Comparison of ENCODE assay signal across 8 cellular contexts in genomic region chr1:228108055-228108690, GRCh38. TPM values are rescaled to one million over a fixed set of nuclear protein-coding genes. Genes with fewer than 3 reads are reported as not detected.
DNase-seq lines count a peak whose midpoint lies in the region; ATAC-seq, FAIRE-seq and TF ChIP-seq lines count a peak whose summit lies in the region.

No MANE protein-coding gene starts in this region.

- H3K36me3 ChIP-seq in GM23248 (ENCODE audit: low read depth) (no peaks in the 10 kb centered on the region), SJSA1 (peaks cover 21% of the 10 kb centered on the region)

- H4K20me1 ChIP-seq in GM23248 (ENCODE audit: insufficient read depth) = no peaks in the 10 kb centered on the region

- H2AFZ ChIP-seq in GM23248 = no peak overlapping the region

- no peak for TF ChIP-seq CTCF in fibroblast of pulmonary artery (IDR thresholded peaks at IDR 0.05; ENCODE audit: low read length, missing control alignments)

- in situ Hi-C loops in GM23248 (cut with MboI) = no loop called here

- no peak for DNase-seq in GM23248
- no peak for DNase-seq in SJSA1 (ENCODE audit: low read depth in 1 of 2, low spot score in 2 of 2)
- no peak for DNase-seq in fibroblast of pulmonary artery (ENCODE audit: low read depth)
- no peak for DNase-seq in skeletal muscle cell (ENCODE audit: low read depth)
- no peak for DNase-seq in C1 segment of cervical spinal cord (lab: John Stamatoyannopoulos, UW)
- no peak for DNase-seq in HTR-8/SVneo (ENCODE audit: insufficient read length, low spot score)

- H3K9me3 ChIP-seq in GM23248 (ENCODE audit: low read depth) (no peaks in the 10 kb centered on the region), SJSA1 (replicated peaks) (no peaks in the 10 kb centered on the region)

- H3K4me3 ChIP-seq in GM23248 (peak overlapping the region; percentile 87), SJSA1 (peak overlapping the region; percentile 72), fibroblast of pulmonary artery (replicated peaks; ENCODE audit: low read depth, low read length) (peak overlapping the region; percentile 95), skeletal muscle cell (ENCODE audit: low read depth, low read length) (peak overlapping the region; percentile 97)

- H3F3A ChIP-seq in GM23248 (ENCODE audit: insufficient read depth) = no peaks in the 10 kb centered on the region

- H3K27ac ChIP-seq in GM23248 (peak overlapping the region; percentile 22), SJSA1 (no peak overlapping the region)

- H3K79me2 ChIP-seq in GM23248 (ENCODE audit: insufficient read depth) = peaks cover 28% of the 10 kb centered on the region

- H3K9ac ChIP-seq in GM23248 = peak overlapping the region; percentile 93

- WGBS in GM23248 (ENCODE audit: low coverage in 1 of 2, low lambda C conversion rate in 2 of 2, missing lambda C conversion rate in 2 of 2), 2 experiments = 84% methylated on average over 11 of the region's 11 CpGs

- H3K9me2 ChIP-seq in GM23248 (ENCODE audit: insufficient read depth) = no peaks in the 10 kb centered on the region

- FAIRE-seq in HTR-8/SVneo (lab: Jason Lieb, UNC) = no peak

- H3K4me1 ChIP-seq in GM23248 (ENCODE audit: insufficient read depth) (peaks cover 13% of the 10 kb centered on the region), SJSA1 (replicated peaks) (peaks cover 20% of the 10 kb centered on the region)

- peak overlapping the region; percentile 90 for H3K4me2 ChIP-seq in GM23248 (ENCODE audit: unreplicated experiment)

- no peaks in the 10 kb centered on the region for H3K27me3 ChIP-seq in GM23248 (replicated peaks; ENCODE audit: insufficient read depth)
- H3K27me3 ChIP-seq in SJSA1 (replicated peaks) = no peaks in the 10 kb centered on the region

- no peak for ATAC-seq in GM18858 (IDR thresholded peaks at IDR 0.05; ENCODE audit: unreplicated experiment)
- no peak for ATAC-seq in HG02938 (IDR thresholded peaks at IDR 0.05; ENCODE audit: unreplicated experiment)

RNA-seq across cellular contexts. Expression of gene MRPL55, which starts 0.9 kb away (rescaled TPM):
- 57.5 and 84.4 TPM in 2 replicates for total RNA-seq in GM23248 (2014; rRNA removed; shearing (Covaris generic))
- 94.4 and 95.1 TPM in 2 replicates for polyA plus RNA-seq in GM23248 (2016; fragmentation: Nextera tagmentation; extraction: Ambion mirVana)
- 93.4 and 101 TPM in 2 replicates for total RNA-seq in SJSA1 (2014; rRNA removed; shearing (Covaris generic))

RNA-seq across cellular contexts. Expression of gene C1orf35, which starts 5.0 kb away (rescaled TPM):
- total RNA-seq in GM23248 (2014; rRNA removed; shearing (Covaris generic)) = 11.6 and 15.6 TPM in 2 replicates
- polyA plus RNA-seq in GM23248 (2016; fragmentation: Nextera tagmentation; extraction: Ambion mirVana) = 19.9 and 23.4 TPM in 2 replicates
- total RNA-seq in SJSA1 (2014; rRNA removed; shearing (Covaris generic)) = 18.7 and 49.2 TPM in 2 replicates

RNA-seq across cellular contexts. Expression of gene ARF1, which starts 25.7 kb away (rescaled TPM):
- total RNA-seq in GM23248 (2014; rRNA removed; shearing (Covaris generic)) = 259 and 292 TPM in 2 replicates
- 656 and 698 TPM in 2 replicates for polyA plus RNA-seq in GM23248 (2016; fragmentation: Nextera tagmentation; extraction: Ambion mirVana)
- 161 and 212 TPM in 2 replicates for total RNA-seq in SJSA1 (2014; rRNA removed; shearing (Covaris generic))

RNA-seq across cellular contexts. Expression of gene GUK1, which starts 31.9 kb away (rescaled TPM):
- 324 and 340 TPM in 2 replicates for total RNA-seq in GM23248 (2014; rRNA removed; shearing (Covaris generic))
- 554 and 574 TPM in 2 replicates for polyA plus RNA-seq in GM23248 (2016; fragmentation: Nextera tagmentation; extraction: Ambion mirVana)
- total RNA-seq in SJSA1 (2014; rRNA removed; shearing (Covaris generic)) = 307 and 334 TPM in 2 replicates

RNA-seq across cellular contexts. Expression of gene GJC2, which starts 41.6 kb away (rescaled TPM):
- total RNA-seq in GM23248 (2014; rRNA removed; shearing (Covaris generic)) = 0.54 and 2.7 TPM in 2 replicates
- 0.08 and 0.14 TPM in 2 replicates for polyA plus RNA-seq in GM23248 (2016; fragmentation: Nextera tagmentation; extraction: Ambion mirVana)
- total RNA-seq in SJSA1 (2014; rRNA removed; shearing (Covaris generic)) = 2.0 and 2.3 TPM in 2 replicates
